Comparison of ENCODE assay signal across 35 cellular contexts in the genomic region with DNA sequence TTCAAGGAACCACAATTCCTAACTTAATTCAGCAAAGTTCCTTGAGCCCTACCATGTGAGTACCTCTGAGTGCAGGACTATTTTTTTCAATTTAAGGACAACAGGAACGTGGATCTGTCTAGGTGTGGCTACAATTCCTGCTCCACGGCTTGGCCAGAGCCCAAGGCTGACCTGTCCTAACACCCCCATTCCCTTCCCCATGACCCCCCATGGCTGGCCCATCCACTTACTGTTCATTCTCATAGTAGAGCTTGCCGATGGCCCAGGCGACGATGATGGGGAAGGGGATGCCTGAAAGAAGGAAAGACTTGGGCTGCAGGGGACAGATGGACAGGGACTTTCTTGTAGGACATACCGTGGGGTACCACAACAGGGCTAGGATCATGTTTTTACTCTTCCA. TPM values are rescaled to one million over a fixed set of nuclear protein-coding genes. Genes with fewer than 3 reads are reported as not detected.
"Had no signal": no experiment of that assay in that cellular context is flagged by ENCODE, and none has a peak within 500 bp of the region (broad histone marks: within the 10 kb centered on the region; RNA-seq: fewer than 3 reads in every experiment).

No MANE protein-coding gene starts in this region.

- H3K36me3 ChIP-seq: left ventricle myocardium inferior, neural progenitor cell, neutrophil, right atrium auricular region, right lobe of liver, stomach, thyroid gland, transverse colon, upper lobe of left lung, vagina had no signal

- H3K4me1 Mint-ChIP-seq: immature natural killer cell; mesothelial cell of epicardium; naive B cell; natural killer cell; neural progenitor cell; stimulated activated naive B cell treated with anti-CD40 and anti-IgM and Interleukin-4, amounts not matched to agents 10 μg/mL and 1 μg/mL and 100 μg/mL, for 72 hours had no signal

- H3K9me3 ChIP-seq: left ventricle myocardium inferior, neutrophil, right atrium auricular region, right lobe of liver, stomach, testis, thyroid gland, transverse colon, upper lobe of left lung, vagina had no signal

- H3K4me3 Mint-ChIP-seq: immature natural killer cell; mesothelial cell of epicardium; natural killer cell; nephron progenitor cell; neural progenitor cell; stimulated activated naive B cell treated with anti-CD40 and anti-IgM and Interleukin-4, amounts not matched to agents 10 μg/mL and 1 μg/mL and 100 μg/mL, for 72 hours had no signal

- H3K27me3 ChIP-seq: neural progenitor cell, right atrium auricular region, right lobe of liver, testis, thyroid gland, transverse colon, upper lobe of left lung, vagina had no signal

- H3K27me3 Mint-ChIP-seq: progenitor cell of endocrine pancreas had no signal

- H3K27ac ChIP-seq: left ventricle myocardium inferior, neural progenitor cell, neutrophil, parathyroid adenoma, right atrium auricular region, right lobe of liver, stomach, testis, thyroid gland, transverse colon, upper lobe of left lung, vagina had no signal

- ATAC-seq: natural killer cell; right lobe of liver; stimulated activated naive B cell treated with anti-CD40 and anti-IgM and Interleukin-4, amounts not matched to agents 10 μg/mL and 1 μg/mL and 100 μg/mL, for 72 hours; stimulated activated naive CD8-positive, alpha-beta T cell treated with anti-CD3 and anti-CD28 coated beads, Interleukin-15, Interleukin-2, amounts not matched to agents 100 U/mL and 50 U/mL, for 24 hours had no signal

- H3K27ac Mint-ChIP-seq: immature natural killer cell; mesothelial cell of epicardium; naive B cell; natural killer cell; nephron progenitor cell; neural progenitor cell; progenitor cell of endocrine pancreas; stimulated activated naive B cell treated with anti-CD40 and anti-IgM and Interleukin-4, amounts not matched to agents 10 μg/mL and 1 μg/mL and 100 μg/mL, for 72 hours had no signal

- DNase-seq: hypothalamus; immature natural killer cell; left ventricle myocardium inferior; mesendoderm; naive B cell; natural killer cell; nephron progenitor cell; occipital lobe; stimulated activated CD4-positive, alpha-beta T cell treated with anti-CD3 and anti-CD28 coated beads, Interleukin-12 subunit alpha, Interleukin-12 subunit beta, amount 100 ng/mL, for 4 hours; stimulated activated CD4-positive, alpha-beta T cell treated with anti-CD3 and anti-CD28 coated beads, Interleukin-15, amount 100 ng/mL, for 24 hours; stimulated activated CD4-positive, alpha-beta T cell treated with anti-CD3 and anti-CD28 coated beads, Interleukin-2, amount 100 ng/mL, for 24 hours; stimulated activated CD4-positive, alpha-beta T cell treated with anti-CD3 and anti-CD28 coated beads, Interleukin-4, amount 100 ng/mL, for 1 hour; stimulated activated naive B cell treated with anti-CD40 and anti-IgM and Interleukin-4, amounts not matched to agents 10 μg/mL and 1 μg/mL and 100 μg/mL, for 72 hours; stimulated activated naive CD8-positive, alpha-beta T cell treated with anti-CD3 and anti-CD28 coated beads, Interleukin-15, Interleukin-2, amounts not matched to agents 100 U/mL and 50 U/mL, for 24 hours; stomach; testis; thyroid gland; transverse colon; upper lobe of left lung had no signal

- H3K36me3 Mint-ChIP-seq: mesothelial cell of epicardium, naive B cell, natural killer cell, neural progenitor cell had no signal

- H3K4me1 ChIP-seq: left ventricle myocardium inferior, neural progenitor cell, parathyroid adenoma, right atrium auricular region, right lobe of liver, stomach, testis, thyroid gland, transverse colon, upper lobe of left lung, vagina had no signal

- H3K4me3 ChIP-seq: left ventricle myocardium inferior, lung, neural progenitor cell, right atrium auricular region, right lobe of liver, smooth muscle cell, stomach, testis, thyroid gland, transverse colon, upper lobe of left lung, vagina had no signal

- FAIRE-seq: islet of Langerhans had no signal

- H3K9me3 Mint-ChIP-seq: immature natural killer cell; mesothelial cell of epicardium; natural killer cell; nephron progenitor cell; neural progenitor cell; stimulated activated naive B cell treated with anti-CD40 and anti-IgM and Interleukin-4, amounts not matched to agents 10 μg/mL and 1 μg/mL and 100 μg/mL, for 72 hours had no signal

RNA-seq across cellular contexts. Expression of a gene that starts 20.3 kb away (rescaled TPM):
- total RNA-seq: kidney epithelial cell, mesothelial cell of epicardium, mononuclear cell, natural killer cell, osteocyte, progenitor cell of endocrine pancreas, pulmonary artery endothelial cell, renal cortical epithelial cell, right lobe of liver, smooth muscle cell, stomach, transverse colon, vagina had no signal
